17 cellular contexts compared by ENCODE assay signal in the genomic region with DNA sequence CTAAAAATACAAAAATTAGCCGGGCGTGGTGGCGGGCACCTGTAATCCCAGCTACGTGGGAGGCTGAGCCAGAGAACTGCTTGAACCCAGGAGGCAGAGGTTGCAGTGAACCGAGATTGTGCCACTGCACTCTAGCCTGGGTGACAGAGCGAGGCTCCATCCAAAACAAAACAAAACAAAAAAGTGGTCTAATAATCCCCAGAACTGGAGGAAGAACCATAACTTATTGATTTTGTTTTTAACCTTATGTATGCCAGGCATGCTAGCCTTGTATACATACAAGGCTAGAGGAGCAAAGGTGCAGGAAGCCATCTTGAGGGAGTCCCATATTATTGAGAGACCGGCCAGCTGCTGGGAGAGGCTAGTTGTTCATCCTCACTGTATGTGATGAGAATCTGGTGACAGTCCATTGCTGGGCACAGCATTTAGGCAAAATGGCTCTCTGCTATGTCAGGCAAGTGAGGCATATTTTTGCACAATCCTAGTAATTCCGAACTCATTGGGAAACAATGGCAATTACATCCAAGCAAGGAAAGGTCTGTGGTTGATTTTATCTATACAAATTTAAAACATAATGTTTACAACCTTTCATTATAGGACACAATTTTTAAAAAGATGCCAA. TPM values are rescaled to one million over a fixed set of nuclear protein-coding genes. Genes with fewer than 3 reads are reported as not detected.
DNase-seq lines count a peak whose midpoint lies in the region; ATAC-seq, FAIRE-seq and TF ChIP-seq lines count a peak whose summit lies in the region.
"Had no signal": no experiment of that assay in that cellular context is flagged by ENCODE, and none has a peak within 500 bp of the region (broad histone marks: within the 10 kb centered on the region; RNA-seq: fewer than 3 reads in every experiment).

No MANE protein-coding gene starts in this region.

- in situ Hi-C loops in gastrocnemius medialis (cut with MboI; ENCODE audit: low sequenced_read_pairs in 4 of 4) = loop anchor here in 2 of 4 donors (25.0 kb wide), 1 partner anchor 1032 kb away; a partner anchor contains a TSS

- H3K9me3 Mint-ChIP-seq in CD4-positive, CD25-positive, alpha-beta regulatory T cell = peaks cover 0 to 3% (median 0%) of the 10 kb centered on the region in 7 donors
- H3K9me3 Mint-ChIP-seq in T-cell = no peaks in the 10 kb centered on the region
- H3K9me3 Mint-ChIP-seq in natural killer cell treated with Interleukin-12 subunit alpha and Interleukin-12 subunit beta and Interleukin-15 and Interleukin-18, amount 100 ng/mL, for 72 hours = no peaks in the 10 kb centered on the region
- H3K9me3 Mint-ChIP-seq: type B pancreatic cell had no signal

- peak overlapping the region in 1 of 3 donors; percentile 71 for H3K27ac Mint-ChIP-seq in CD4-positive, CD25-positive, alpha-beta regulatory T cell
- H3K27ac Mint-ChIP-seq in T-cell = no peak overlapping the region
- no peak overlapping the region for H3K27ac Mint-ChIP-seq in natural killer cell treated with Interleukin-12 subunit alpha and Interleukin-12 subunit beta and Interleukin-15 and Interleukin-18, amount 100 ng/mL, for 72 hours

- no peak for FAIRE-seq in keratinocyte (lab: Jason Lieb, UNC)
- FAIRE-seq: bronchial epithelial cell had no signal

- POLR2A ChIA-PET in T-cell (lab: Charles Lee) = interaction anchor here (0.5 to 5.8 kb wide), 5 partner anchors 19 to 1744 kb away, joined by 4 to 134 read pairs (median 10); a partner anchor contains a TSS

- H3K9ac ChIP-seq in keratinocyte (ENCODE audit: control insufficient read depth, extremely low read depth, insufficient read depth, low read length) = no peak overlapping the region

- intact Hi-C loops in gastrocnemius medialis (cut with DNase I; ENCODE audit: low total_unique reads) = no loop called here

- no peaks in the 10 kb centered on the region for H4K20me1 ChIP-seq in keratinocyte (ENCODE audit: control insufficient read depth, extremely low read depth, insufficient read depth, low read length)

- no peak overlapping the region for H3K27ac ChIP-seq in CD4-positive, CD25-positive, alpha-beta regulatory T cell (ENCODE audit: insufficient read depth, low read length, poor library complexity, severe bottlenecking)
- no peak overlapping the region for H3K27ac ChIP-seq in keratinocyte (ENCODE audit: control insufficient read depth, insufficient read depth, low read length)
- no peak overlapping the region for H3K27ac ChIP-seq in gastrocnemius medialis

- no peak for DNase-seq in CD4-positive, CD25-positive, alpha-beta regulatory T cell
- DNase-seq in EL = peak; percentile 10
- no peak for DNase-seq in T-cell
- DNase-seq in keratinocyte (ENCODE audit: low read depth, low spot score) = no peak
- DNase-seq in gastrocnemius medialis = no peak
- DNase-seq in central memory CD4-positive, alpha-beta T cell = no peak
- no peak for DNase-seq in natural killer cell treated with Interleukin-12 subunit alpha and Interleukin-12 subunit beta and Interleukin-15 and Interleukin-18, amount 100 ng/mL, for 72 hours (ENCODE audit: low spot score)
- DNase-seq: activated gamma-delta T cell treated with Interleukin-2 at 50 U/mL for 16 hours; effector CD8-positive, alpha-beta T cell; H7; NCI-H1417 treated with DMSO at 0.1 percent for 48 hours; NCI-H446 treated with DMSO at 0.1 percent for 48 hours had no signal

- no peaks in the 10 kb centered on the region for H3K9me3 ChIP-seq in CD4-positive, CD25-positive, alpha-beta regulatory T cell (ENCODE audit: control insufficient read depth in 2 of 2, low read length in 2 of 2)
- H3K9me3 ChIP-seq in keratinocyte (ENCODE audit: control insufficient read depth, low read depth, low read length) (no peaks in the 10 kb centered on the region), gastrocnemius medialis (no peaks in the 10 kb centered on the region)
- H3K9me3 ChIP-seq: Peyer's patch had no signal

- H3K27me3 ChIP-seq in CD4-positive, CD25-positive, alpha-beta regulatory T cell (ENCODE audit: control insufficient read depth, insufficient read depth, low read length) = no peaks in the 10 kb centered on the region
- H3K27me3 ChIP-seq in keratinocyte (ENCODE audit: control insufficient read depth, extremely low read depth, insufficient read depth, low read length) (no peaks in the 10 kb centered on the region), gastrocnemius medialis (no peaks in the 10 kb centered on the region)
- H3K27me3 ChIP-seq: Peyer's patch had no signal

- H3K9me1 ChIP-seq in keratinocyte (ENCODE audit: control insufficient read depth, extremely low read depth, insufficient read depth, low read length) = no peaks in the 10 kb centered on the region

- H3K4me2 ChIP-seq in keratinocyte (ENCODE audit: control insufficient read depth, extremely low read depth, insufficient read depth, low read depth, low read length) = peak overlapping the region; percentile 39

- peaks cover 17% of the 10 kb centered on the region for H3K4me1 ChIP-seq in CD4-positive, CD25-positive, alpha-beta regulatory T cell (ENCODE audit: control insufficient read depth, insufficient read depth, low read length, poor library complexity, severe bottlenecking)
- peaks cover 21% of the 10 kb centered on the region for H3K4me1 ChIP-seq in keratinocyte (ENCODE audit: control insufficient read depth, extremely low read depth, insufficient read depth, low read length)
- H3K4me1 ChIP-seq in gastrocnemius medialis = peaks cover 0 to 11% of the 10 kb centered on the region in 2 donors

- peak overlapping the region; percentile 56 for H2AFZ ChIP-seq in keratinocyte (ENCODE audit: control insufficient read depth, low read length)

- TF ChIP-seq CTCF in keratinocyte (optimal IDR thresholded peaks at IDR 0.05 in 1 of 3, IDR thresholded peaks at IDR 0.05 in 1 of 3, conservative IDR thresholded peaks at IDR 0.05 in 1 of 3; ENCODE audit: extremely low read depth in 1 of 3, insufficient read depth in 2 of 3, low read length in 3 of 3) (no peak), gastrocnemius medialis (IDR thresholded peaks at IDR 0.05 in 4 of 5, conservative IDR thresholded peaks at IDR 0.05 in 1 of 5) (no peak)

- peaks cover 7% of the 10 kb centered on the region for H3K27me3 Mint-ChIP-seq in CD4-positive, CD25-positive, alpha-beta regulatory T cell
- H3K27me3 Mint-ChIP-seq in T-cell = peaks cover 0 to 3% of the 10 kb centered on the region in 2 donors
- H3K27me3 Mint-ChIP-seq in natural killer cell treated with Interleukin-12 subunit alpha and Interleukin-12 subunit beta and Interleukin-15 and Interleukin-18, amount 100 ng/mL, for 72 hours = no peaks in the 10 kb centered on the region

- no peaks in the 10 kb centered on the region for H3K36me3 ChIP-seq in CD4-positive, CD25-positive, alpha-beta regulatory T cell (ENCODE audit: control insufficient read depth, insufficient read depth, low read length)
- no peaks in the 10 kb centered on the region for H3K36me3 ChIP-seq in keratinocyte (ENCODE audit: control insufficient read depth in 2 of 2, extremely low read depth in 1 of 2, insufficient read depth in 2 of 2, low read length in 2 of 2)
- no peaks in the 10 kb centered on the region for H3K36me3 ChIP-seq in gastrocnemius medialis
- H3K36me3 ChIP-seq: Peyer's patch had no signal

- peak overlapping the region in 3 of 4 donors; percentile 36 to 73 (median 60) for H3K4me3 Mint-ChIP-seq in CD4-positive, CD25-positive, alpha-beta regulatory T cell
- H3K4me3 Mint-ChIP-seq in T-cell = peak overlapping the region in 2 of 3 donors; percentile 6 to 91
- no peak overlapping the region for H3K4me3 Mint-ChIP-seq in natural killer cell treated with Interleukin-12 subunit alpha and Interleukin-12 subunit beta and Interleukin-15 and Interleukin-18, amount 100 ng/mL, for 72 hours

- H3K36me3 Mint-ChIP-seq in CD4-positive, CD25-positive, alpha-beta regulatory T cell = no peaks in the 10 kb centered on the region
- no peaks in the 10 kb centered on the region for H3K36me3 Mint-ChIP-seq in T-cell
- no peaks in the 10 kb centered on the region for H3K36me3 Mint-ChIP-seq in natural killer cell treated with Interleukin-12 subunit alpha and Interleukin-12 subunit beta and Interleukin-15 and Interleukin-18, amount 100 ng/mL, for 72 hours
- H3K36me3 Mint-ChIP-seq: type B pancreatic cell had no signal

- peaks cover 5 to 22% (median 12%) of the 10 kb centered on the region in 4 donors for H3K4me1 Mint-ChIP-seq in CD4-positive, CD25-positive, alpha-beta regulatory T cell
- peaks cover 15 to 18% (median 16%) of the 10 kb centered on the region in 3 donors for H3K4me1 Mint-ChIP-seq in T-cell
- H3K4me1 Mint-ChIP-seq in natural killer cell treated with Interleukin-12 subunit alpha and Interleukin-12 subunit beta and Interleukin-15 and Interleukin-18, amount 100 ng/mL, for 72 hours (ENCODE audit: low read depth in 2 of 2) = peaks cover 16 to 17% of the 10 kb centered on the region in 2 donors

- no peak for TF ChIP-seq POLR2A in gastrocnemius medialis (IDR thresholded peaks at IDR 0.05)

- no peaks in the 10 kb centered on the region for H3K79me2 ChIP-seq in keratinocyte (ENCODE audit: control insufficient read depth, insufficient read depth, low read length)

- CTCF ChIA-PET in T-cell (lab: Charles Lee) = interaction anchor here in 1 of 2 donors (1.2 to 2.2 kb wide), 3 partner anchors 18 to 21 kb away, joined by 7 to 13 read pairs (median 13); a partner anchor contains a TSS

- no peak overlapping the region for H3K4me3 ChIP-seq in CD4-positive, CD25-positive, alpha-beta regulatory T cell (ENCODE audit: low read depth, low read length)
- no peak overlapping the region for H3K4me3 ChIP-seq in keratinocyte (ENCODE audit: control insufficient read depth in 2 of 3, extremely low read depth in 1 of 3, insufficient read depth in 2 of 3, low read depth in 1 of 3, low read length in 3 of 3)
- H3K4me3 ChIP-seq in gastrocnemius medialis = no peak overlapping the region
- H3K4me3 ChIP-seq: lung had no signal

- dilution Hi-C loops in keratinocyte (cut with MboI; ENCODE audit: extremely low pct_ligation_motif_present, low sequenced_read_pairs) = no loop called here

- no peak for ATAC-seq in CD4-positive, CD25-positive, alpha-beta regulatory T cell (ENCODE audit: low read depth in 2 of 2)
- ATAC-seq in T-cell (replicated peaks in 1 of 4) (no peak), gastrocnemius medialis (no peak)
- no peak for ATAC-seq in natural killer cell treated with Interleukin-12 subunit alpha and Interleukin-12 subunit beta and Interleukin-15 and Interleukin-18, amount 100 ng/mL, for 72 hours

RNA-seq across cellular contexts. Expression of a gene that starts 18.0 kb away (rescaled TPM):
- 2.6 TPM for total RNA-seq in CD4-positive, CD25-positive, alpha-beta regulatory T cell
- polyA plus RNA-seq in CD4-positive, CD25-positive, alpha-beta regulatory T cell = 1 to 10 TPM; 1.2 to 2.5 (median 2.4) TPM
- total RNA-seq in T-cell (1 to 10 TPM; 1.0 to 2.4 (median 1.8) TPM), gastrocnemius medialis (1 to 10 TPM in 3 of 4 donors, under 1 TPM in 1; 0.10 to 2.0 (median 1.6) TPM)
- 13.8 to 18.6 TPM (median 18.4 TPM) in 3 replicates for polyA plus RNA-seq in keratinocyte
- 1.8 TPM for polyA plus RNA-seq in keratinocyte (2011; ENCODE audit: low read depth)
- polyA plus RNA-seq in keratinocyte (2011; cell fraction: cytosol; rRNA removed) = 4.8 and 5.8 TPM in 2 replicates
- polyA plus RNA-seq in keratinocyte (2011; cell fraction: nucleus; rRNA removed) = 22.5 and 22.9 TPM in 2 replicates
- 3.0 and 11.8 TPM in 2 replicates for polyA plus RNA-seq in keratinocyte (2012; ENCODE audit: low replicate concordance)
- 16.8 to 21.1 TPM (median 19.5 TPM) in 3 replicates for polyA minus RNA-seq in keratinocyte
- polyA minus RNA-seq in keratinocyte (2011; cell fraction: cytosol; rRNA and poly(A)+ RNA removed) = 13.0 TPM
- 19.5 and 31.3 TPM in 2 replicates for polyA minus RNA-seq in keratinocyte (2011; cell fraction: nucleus; rRNA and poly(A)+ RNA removed)
- total RNA-seq in natural killer cell treated with Interleukin-12 subunit alpha and Interleukin-12 subunit beta and Interleukin-15 and Interleukin-18, amount 100 ng/mL, for 72 hours = 1 to 10 TPM in 1 of 2 donors, under 1 TPM in 1; 0.62 to 1.5 TPM
- polyA plus RNA-seq: neural cell had no signal
